9 cellular contexts compared by ENCODE assay signal in the genomic region with DNA sequence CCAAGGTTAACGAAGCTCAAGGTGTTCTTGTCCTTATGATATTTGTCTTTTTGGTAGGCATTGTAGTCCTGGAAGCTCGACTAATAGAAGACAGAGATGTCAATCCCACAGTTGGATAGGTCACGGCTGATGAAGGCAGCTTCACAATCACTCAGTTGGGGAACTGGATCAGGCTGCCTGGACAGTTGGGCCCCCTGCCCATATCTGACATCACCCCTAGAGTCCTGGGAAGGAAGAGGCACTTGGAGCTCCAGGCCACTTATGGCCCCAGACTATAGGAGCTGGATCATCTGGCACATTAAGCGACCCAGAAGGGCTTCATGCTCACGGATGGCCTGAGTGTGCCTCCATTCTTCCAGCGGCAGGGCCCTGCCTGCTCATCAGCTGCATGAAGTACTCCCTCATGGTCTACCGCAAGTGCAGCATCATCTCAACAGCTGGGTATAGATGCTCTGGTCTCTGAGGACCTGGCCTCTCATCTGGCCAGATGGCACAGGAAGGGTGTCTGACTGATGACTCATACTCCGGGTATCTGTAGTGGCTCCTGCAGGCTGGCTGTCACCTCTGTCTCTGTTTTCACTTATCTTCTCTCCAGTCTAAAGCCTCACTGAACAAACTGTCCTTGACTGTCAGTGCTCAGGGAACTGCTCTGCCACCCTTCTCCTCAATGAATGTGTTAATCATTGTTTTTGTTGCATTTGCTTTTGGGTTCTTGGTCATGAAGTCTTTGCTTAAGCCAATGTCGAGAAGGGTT. TPM values are rescaled to one million over a fixed set of nuclear protein-coding genes. Genes with fewer than 3 reads are reported as not detected.
DNase-seq lines count a peak whose midpoint lies in the region; ATAC-seq and TF ChIP-seq lines count a peak whose summit lies in the region.
"Had no signal": no experiment of that assay in that cellular context is flagged by ENCODE, and none has a peak within 500 bp of the region (broad histone marks: within the 10 kb centered on the region; RNA-seq: fewer than 3 reads in every experiment).

No MANE protein-coding gene starts in this region.

- POLR2A ChIA-PET in HEK293 (lab: Yijun Ruan, JAX): interaction anchor here (0.8 to 1.1 kb wide), 2 partner anchors 22 to 29 kb away, joined by 3 read pairs; partner anchors contain the start of gene SSR1

- intact Hi-C loops in posterior vena cava (cut with DNase I): no loop called here

- H3K9me3 ChIP-seq in HEK293 (ENCODE audit: control insufficient read depth, insufficient read depth, low read depth, low read length): no peaks in the 10 kb centered on the region
- H3K9me3 ChIP-seq: psoas muscle had no signal

- CTCF ChIA-PET in HEK293 (lab: Yijun Ruan, JAX): interaction anchor here (0.6 kb wide), 1 partner anchor 12 kb away, joined by 3 read pairs; no protein-coding TSS in a partner anchor

- no peak overlapping the region for H3K4me3 ChIP-seq in GM12865 (ENCODE audit: low read depth, low read length)
- H3K4me3 ChIP-seq in HEK293 (ENCODE audit: low read depth, low read length): no peak overlapping the region
- H3K4me3 ChIP-seq: psoas muscle had no signal

- no peak for ATAC-seq in GM21528 (IDR thresholded peaks at IDR 0.05; ENCODE audit: low FRiP score, unreplicated experiment)
- ATAC-seq: psoas muscle had no signal

- DNase-seq in GM12865 (ENCODE audit: low read depth) (peak; percentile 46), NCI-H510A treated with DMSO at 0.1 percent for 48 hours (lab: John Stamatoyannopoulos, UW) (peak; percentile 69), iPS-NIHi7 (ENCODE audit: extremely low spot score) (peak; percentile 26), NCI-H1105 treated with DMSO at 0.1 percent for 48 hours (lab: John Stamatoyannopoulos, UW) (no peak), mesenteric fat pad (ENCODE audit: low spot score) (no peak), posterior vena cava (ENCODE audit: low spot score) (no peak)
- DNase-seq: psoas muscle had no signal

- H3K36me3 ChIP-seq in HEK293 (ENCODE audit: control insufficient read depth in 2 of 2, insufficient read depth in 1 of 2, low read length in 2 of 2): no peaks in the 10 kb centered on the region

- no peak for TF ChIP-seq CTCF in GM12865 (IDR thresholded peaks at IDR 0.05; ENCODE audit: insufficient read depth, low read depth, low read length, missing control alignments)
- no peak for TF ChIP-seq CTCF in HEK293 (tag by site-specific recombination; IDR thresholded peaks at IDR 0.05)

- no peak overlapping the region for H3K27ac ChIP-seq in HEK293 (ENCODE audit: extremely low read depth, low read depth, low read length)
- H3K27ac ChIP-seq: psoas muscle had no signal

- H3K4me1 ChIP-seq in HEK293 (ENCODE audit: control insufficient read depth, insufficient read depth, low read length): no peaks in the 10 kb centered on the region
- H3K4me1 ChIP-seq: psoas muscle had no signal

TF ChIP-seq in HEK293, 187 proteins besides CTCF, POLR2A, EP300 and RAD21:
- no peak for TF ChIP-seq ZNF292 (tag by site-specific recombination; IDR thresholded peaks at IDR 0.05; ENCODE audit: borderline replicate concordance, low read depth)
- peak; percentile 35; the same call in 1 of the 2 replicates for TF ChIP-seq PRDM1 (tag by site-specific recombination; IDR thresholded peaks at IDR 0.05)
- 0 out of 2 replicates have a peak, but pooled peaks have one; percentile 47 for TF ChIP-seq ZNF558 (tag by site-specific recombination; IDR thresholded peaks at IDR 0.05)

RNA-seq across cellular contexts. Expression of gene SSR1, which starts 29.2 kb away (rescaled TPM):
- total RNA-seq in mesenteric fat pad (150 TPM), posterior vena cava (100 to 1,000 TPM; 124 to 133 TPM)

RNA-seq across cellular contexts. Expression of gene CAGE1, which starts 47.4 kb away (rescaled TPM):
- not detected for total RNA-seq in mesenteric fat pad
- not detected for total RNA-seq in posterior vena cava
- total RNA-seq: psoas muscle had no signal

RNA-seq across cellular contexts. Expression of gene RIOK1, which starts 47.4 kb away (rescaled TPM):
- total RNA-seq in mesenteric fat pad (29.5 TPM), posterior vena cava (10 to 100 TPM; 18.9 to 20.7 TPM)

Comparison
In these comparisons a context has a peak if more than half of its experiments do, and no peak if none do; other contexts are left out.
1. DNase-seq: peak in GM12865 (single experiment), NCI-H510A treated with DMSO at 0.1 percent for 48 hours (single experiment) and iPS-NIHi7 (single experiment); none in NCI-H1105 treated with DMSO at 0.1 percent for 48 hours (single experiment), mesenteric fat pad (single experiment) and posterior vena cava (single experiment).